ENCODE assay signal across 17 cellular contexts in genomic region chr18:6785411-6785810, GRCh38. TPM values are rescaled to one million over a fixed set of nuclear protein-coding genes. Genes with fewer than 3 reads are reported as not detected.
A peak's percentile ranks its signal among the peaks of the same experiment; 100 is the strongest.
DNase-seq lines count a peak whose midpoint lies in the region; ATAC-seq and TF ChIP-seq lines count a peak whose summit lies in the region.
"Had no signal": no experiment of that assay in that cellular context is flagged by ENCODE, and none has a peak within 500 bp of the region (broad histone marks: within the 10 kb centered on the region; RNA-seq: fewer than 3 reads in every experiment).

No MANE protein-coding gene starts in this region.

- intact Hi-C loops in left cardiac atrium (cut with DNase I): no loop called here
- intact Hi-C loops in CD8-positive, alpha-beta T cell (cut with DNase I, micrococcal nuclease): no loop called here

- no peaks in the 10 kb centered on the region for H3K36me3 ChIP-seq in cardiac muscle cell
- H3K36me3 ChIP-seq in hepatocyte (replicated peaks; ENCODE audit: insufficient read depth, low read depth): no peaks in the 10 kb centered on the region
- peaks cover 0 to 11% of the 10 kb centered on the region in 2 experiments for H3K36me3 ChIP-seq in trophoblast cell (ENCODE audit: control insufficient read depth in 1 of 2, insufficient read depth in 2 of 2, low read length in 2 of 2)
- H3K36me3 ChIP-seq in CD8-positive, alpha-beta T cell (ENCODE audit: insufficient read depth, low read length): no peaks in the 10 kb centered on the region

- H3K4ac ChIP-seq in trophoblast cell (ENCODE audit: low read depth, low read length): peak overlapping the region; percentile 40

- H2AK5ac ChIP-seq in trophoblast cell (ENCODE audit: low read length): no peak overlapping the region

- H3K27me3 Mint-ChIP-seq in CD8-positive, alpha-beta T cell (ENCODE audit: low read depth): no peaks in the 10 kb centered on the region
- H3K27me3 Mint-ChIP-seq: IgD-negative memory B cell had no signal

- ATAC-seq in left cardiac atrium: no peak
- no peak for ATAC-seq in CD8-positive, alpha-beta T cell
- ATAC-seq: GM12878 had no signal

- H3K79me2 ChIP-seq in hepatocyte: peaks cover 74% of the 10 kb centered on the region
- H3K79me2 ChIP-seq in trophoblast cell (ENCODE audit: control insufficient read depth, insufficient read depth, low read length, poor library complexity): peaks cover 5% of the 10 kb centered on the region

- no peak overlapping the region for H3K9ac ChIP-seq in trophoblast cell (ENCODE audit: low read length)

- peak overlapping the region; percentile 67 for H3K27ac ChIP-seq in cardiac muscle cell
- H3K27ac ChIP-seq in hepatocyte: peak overlapping the region; percentile 81
- peak overlapping the region; percentile 8 for H3K27ac ChIP-seq in trophoblast cell (ENCODE audit: low read depth, low read length)
- H3K27ac ChIP-seq in CD8-positive, alpha-beta T cell (ENCODE audit: low read depth, low read length): no peak overlapping the region
- H3K27ac ChIP-seq: 22Rv1 had no signal

- H3K27me3 ChIP-seq in cardiac muscle cell: no peaks in the 10 kb centered on the region
- no peaks in the 10 kb centered on the region for H3K27me3 ChIP-seq in hepatocyte
- no peaks in the 10 kb centered on the region for H3K27me3 ChIP-seq in trophoblast cell (ENCODE audit: insufficient read depth, low read length)
- no peaks in the 10 kb centered on the region for H3K27me3 ChIP-seq in CD8-positive, alpha-beta T cell (ENCODE audit: insufficient read depth, low read length)

- 81% methylated on average over 3 of the region's 3 CpGs for WGBS in hepatocyte (ENCODE audit: low lambda C conversion rate, missing lambda C conversion rate)
- WGBS in trophoblast cell (ENCODE audit: extremely low coverage, insufficient coverage, insufficient read length): no CpG with 5 or more reads among the region's 3 CpGs

- no peak overlapping the region for H4K12ac ChIP-seq in trophoblast cell (ENCODE audit: low read depth, low read length)

- POLR2A ChIA-PET in CD8-positive, alpha-beta T cell (lab: Charles Lee): no interaction called here

- no peaks in the 10 kb centered on the region for H3K9me3 ChIP-seq in cardiac muscle cell (ENCODE audit: low read depth)
- no peaks in the 10 kb centered on the region for H3K9me3 ChIP-seq in hepatocyte (ENCODE audit: low read depth)
- H3K9me3 ChIP-seq in trophoblast cell (ENCODE audit: insufficient read depth, low read depth, low read length): peaks cover 3% of the 10 kb centered on the region
- H3K9me3 ChIP-seq in CD8-positive, alpha-beta T cell (ENCODE audit: low read length): no peaks in the 10 kb centered on the region

- H3K27ac Mint-ChIP-seq in CD8-positive, alpha-beta T cell: no peak overlapping the region
- H3K27ac Mint-ChIP-seq: CD14-positive monocyte, IgD-negative memory B cell had no signal

- DNase-seq in cardiac muscle cell (ENCODE audit: low read depth in 1 of 2, low spot score in 1 of 2): no peak
- DNase-seq in left cardiac atrium: no peak
- DNase-seq in hepatocyte (ENCODE audit: low spot score): no peak
- peak in 1 of 2 donors; percentile 23 for DNase-seq in trophoblast cell
- no peak for DNase-seq in DMS114 treated with DMSO at 0.1 percent for 48 hours (lab: John Stamatoyannopoulos, UW; ENCODE audit: unreplicated experiment)
- DNase-seq in CD8-positive, alpha-beta T cell: no peak
- no peak for DNase-seq in activated CD4-positive, alpha-beta T cell treated with anti-CD3 and anti-CD28 coated beads, Interleukin-2, amount 50 U/mL, for 1 hour
- DNase-seq in foreskin melanocyte: no peak
- DNase-seq: Calu3, DMS 273 treated with DMSO at 0.1 percent for 48 hours, DMS79 had no signal

- no peak overlapping the region for H4K8ac ChIP-seq in trophoblast cell (ENCODE audit: low read depth, low read length)

- H3K23ac ChIP-seq in trophoblast cell (ENCODE audit: low read length): no peak overlapping the region

- H3K14ac ChIP-seq in trophoblast cell (ENCODE audit: low read length): peak overlapping the region; percentile 73

- H3K9me3 Mint-ChIP-seq in CD8-positive, alpha-beta T cell: peaks cover 2% of the 10 kb centered on the region

- no peak overlapping the region for H2AFZ ChIP-seq in hepatocyte
- no peak overlapping the region for H2AFZ ChIP-seq in trophoblast cell (ENCODE audit: insufficient read depth, low read length, poor library complexity)

- no peaks in the 10 kb centered on the region for H3K36me3 Mint-ChIP-seq in CD8-positive, alpha-beta T cell
- H3K36me3 Mint-ChIP-seq: CD14-positive monocyte, IgD-negative memory B cell had no signal

- peak overlapping the region; percentile 80 for H2BK120ac ChIP-seq in trophoblast cell (ENCODE audit: insufficient read depth, low read length, poor library complexity)

- H2BK5ac ChIP-seq in trophoblast cell (ENCODE audit: low read depth, low read length, poor library complexity): peak overlapping the region; percentile 69

- peaks cover 24% of the 10 kb centered on the region for H3K79me1 ChIP-seq in trophoblast cell (ENCODE audit: low read length)

- no peaks in the 10 kb centered on the region for H3K4me1 Mint-ChIP-seq in CD8-positive, alpha-beta T cell (ENCODE audit: low read depth)
- H3K4me1 Mint-ChIP-seq: CD14-positive monocyte, IgD-negative memory B cell had no signal

- no peaks in the 10 kb centered on the region for H3K9me2 ChIP-seq in hepatocyte (replicated peaks; ENCODE audit: insufficient read depth)

- H3K18ac ChIP-seq in trophoblast cell (ENCODE audit: low read length): no peak overlapping the region

- H3K4me3 ChIP-seq in cardiac muscle cell: no peak overlapping the region
- no peak overlapping the region for H3K4me3 ChIP-seq in hepatocyte
- H3K4me3 ChIP-seq in trophoblast cell (ENCODE audit: low read depth, low read length): no peak overlapping the region
- H3K4me3 ChIP-seq in CD8-positive, alpha-beta T cell (ENCODE audit: low read depth, low read length): no peak overlapping the region
- H3K4me3 ChIP-seq: GM12878 had no signal

- no peak overlapping the region for H3K4me3 Mint-ChIP-seq in CD8-positive, alpha-beta T cell
- H3K4me3 Mint-ChIP-seq: CD14-positive monocyte, IgD-negative memory B cell had no signal

- H3K4me2 ChIP-seq in hepatocyte (no peak overlapping the region), trophoblast cell (ENCODE audit: low read length) (peak overlapping the region; percentile 33)

- peak overlapping the region; percentile 97 for H2BK12ac ChIP-seq in trophoblast cell (ENCODE audit: low read length)

- H4K20me1 ChIP-seq in hepatocyte (ENCODE audit: insufficient read depth, poor library complexity, severe bottlenecking): no peaks in the 10 kb centered on the region

- H4K91ac ChIP-seq in trophoblast cell (ENCODE audit: low read depth, low read length): peak overlapping the region; percentile 61

- CTCF ChIA-PET in CD8-positive, alpha-beta T cell (lab: Charles Lee): no interaction called here

- TF ChIP-seq CTCF in cardiac muscle cell (IDR thresholded peaks at IDR 0.05; ENCODE audit: low read depth, low read length) (no peak), hepatocyte (IDR thresholded peaks at IDR 0.05; ENCODE audit: poor library complexity) (no peak)
- TF ChIP-seq CTCF in CD8-positive, alpha-beta T cell (IDR thresholded peaks at IDR 0.05): no peak

- H3K4me1 ChIP-seq in cardiac muscle cell (ENCODE audit: low read depth) (peaks cover 32% of the 10 kb centered on the region), hepatocyte (ENCODE audit: insufficient read depth) (peaks cover 25% of the 10 kb centered on the region), trophoblast cell (ENCODE audit: control insufficient read depth in 1 of 2, insufficient read depth in 2 of 2, low read length in 2 of 2) (peaks cover 26 to 33% of the 10 kb centered on the region in 2 experiments)
- no peaks in the 10 kb centered on the region for H3K4me1 ChIP-seq in CD8-positive, alpha-beta T cell (ENCODE audit: insufficient read depth, low read length)

RNA-seq across cellular contexts. Expression of gene ARHGAP28, which starts 55.9 kb away (rescaled TPM):
- total RNA-seq in cardiac muscle cell (19.3 and 23.7 TPM in 2 replicates), left cardiac atrium (1 to 10 TPM; 1.8 to 3.5 TPM), hepatocyte (60.7 and 71.3 TPM in 2 replicates)
- polyA plus RNA-seq in cardiac muscle cell (13.6 and 19.5 TPM in 2 replicates), hepatocyte (20.7 and 23.5 TPM in 2 replicates)
- 33.3 and 36.5 TPM in 2 replicates for polyA plus RNA-seq in trophoblast cell (2013)
- total RNA-seq in CD8-positive, alpha-beta T cell: not detected
- total RNA-seq: A673, Calu3, GM12878, HT-29 had no signal
- polyA plus RNA-seq: CD14-positive monocyte, GM12878, IgD-negative memory B cell had no signal
